In the genomic region with DNA sequence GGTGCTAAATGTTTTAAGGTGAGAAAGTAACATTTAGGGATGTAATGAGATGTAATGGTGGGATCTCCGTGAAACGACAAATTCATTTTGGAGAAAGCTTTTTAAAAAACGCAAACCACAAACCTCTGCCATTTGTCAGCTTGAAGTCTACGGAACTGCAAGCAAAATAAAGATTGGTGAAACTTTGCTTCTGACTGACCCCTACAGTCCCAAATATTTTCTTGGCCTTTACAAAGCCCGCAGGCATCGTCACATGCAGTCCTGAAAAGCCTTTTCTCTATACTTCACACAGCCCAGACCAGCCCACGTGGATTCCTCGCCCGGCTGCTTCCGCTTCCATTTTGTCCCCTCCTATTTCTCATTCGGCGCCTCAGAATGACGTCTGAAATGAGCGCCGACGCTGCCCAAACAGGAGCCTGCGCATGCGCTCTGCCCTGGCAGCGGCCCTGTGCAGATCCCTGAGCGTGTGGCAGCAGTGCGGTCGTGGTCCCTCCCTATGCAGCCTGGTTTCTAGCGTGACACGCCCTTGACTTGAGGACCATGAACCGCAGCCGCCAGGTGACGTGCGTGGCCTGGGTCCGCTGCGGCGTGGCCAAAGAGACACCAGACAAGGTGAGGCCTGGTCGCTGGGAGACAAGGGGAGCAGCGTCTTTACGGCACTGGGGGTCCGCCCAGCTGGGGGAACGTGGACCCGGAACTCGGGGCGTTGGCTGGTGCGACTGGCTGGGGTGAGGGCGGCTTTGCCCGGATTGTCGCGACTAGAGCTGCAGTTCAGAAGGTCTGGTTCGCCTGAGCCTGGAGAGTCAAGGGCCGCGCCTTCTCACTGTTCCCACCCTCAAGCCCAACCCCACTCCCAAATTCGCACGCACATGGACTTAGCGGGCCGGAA, we compare ENCODE assay signal across 8 cellular contexts. TPM values are rescaled to one million over a fixed set of nuclear protein-coding genes. Genes with fewer than 3 reads are reported as not detected.
DNase-seq lines count a peak whose midpoint lies in the region; ATAC-seq and TF ChIP-seq lines count a peak whose summit lies in the region.

Gene PWP1, plus strand, starts transcription at position 440 of the 889 bp plus-strand sequence. Its CDS starts 101 bp downstream, at position 541.

- peak within 1 kb of the TSS; percentile 98 for H3K27ac Mint-ChIP-seq in HFFc6
- H3K27ac Mint-ChIP-seq in activated naive CD4-positive, alpha-beta T cell treated with anti-CD3 and anti-CD28 coated beads for 36 hours: peak within 1 kb of the TSS; percentile 95

- H3K9me3 Mint-ChIP-seq in HFFc6: 0 out of 2 replicates have a peak, but pooled peaks cover 4% of the 10 kb centered on the region
- no peaks in the 10 kb centered on the region for H3K9me3 Mint-ChIP-seq in activated naive CD4-positive, alpha-beta T cell treated with anti-CD3 and anti-CD28 coated beads for 36 hours

- peaks cover 35% of the 10 kb centered on the region for H3K4me1 Mint-ChIP-seq in HFFc6 (ENCODE audit: low read depth)
- H3K4me1 Mint-ChIP-seq in activated naive CD4-positive, alpha-beta T cell treated with anti-CD3 and anti-CD28 coated beads for 36 hours (ENCODE audit: low read depth): peaks cover 20% of the 10 kb centered on the region

- CTCF ChIA-PET in activated naive CD4-positive, alpha-beta T cell treated with anti-CD3 and anti-CD28 coated beads for 36 hours (lab: Charles Lee): interaction anchor here (0.5 to 6.4 kb wide), 5 partner anchors 10 to 1219 kb away, joined by 3 to 39 read pairs (median 3); no protein-coding TSS in a partner anchor

- intact Hi-C loops in activated naive CD4-positive, alpha-beta T cell treated with anti-CD3 and anti-CD28 coated beads for 36 hours (cut with micrococcal nuclease): loop anchor here (1.0 to 5.0 kb wide), 7 partner anchors 76 to 932 kb away; partner anchors contain the start of genes CRY1, FICD, ISCU and PRDM4

- TF ChIP-seq CTCF in HFFc6 (IDR thresholded peaks at IDR 0.05) (no peak), NB4 (IDR thresholded peaks at IDR 0.05; ENCODE audit: low read depth, low read length) (no peak), gastroesophageal sphincter (IDR thresholded peaks at IDR 0.05) (no peak), neutrophil (IDR thresholded peaks at IDR 0.05) (no peak), subcutaneous adipose tissue (IDR thresholded peaks at IDR 0.05; ENCODE audit: low read depth) (no peak)

- H3K27me3 Mint-ChIP-seq in HFFc6 (ENCODE audit: insufficient read depth): peaks cover 14% of the 10 kb centered on the region
- H3K27me3 Mint-ChIP-seq in activated naive CD4-positive, alpha-beta T cell treated with anti-CD3 and anti-CD28 coated beads for 36 hours (ENCODE audit: low read depth): no peaks in the 10 kb centered on the region

- WGBS in gastroesophageal sphincter (ENCODE audit: low coverage in 1 of 2), 2 donors: 0 to 2% methylated on average over 9 of the region's 51 CpGs

- TF ChIP-seq POLR2A in NB4 (IDR thresholded peaks at IDR 0.05; ENCODE audit: extremely low read depth, insufficient read length) (peak; percentile 95), gastroesophageal sphincter (IDR thresholded peaks at IDR 0.05) (peak; percentile 59 to 71)

- no peak for TF ChIP-seq EP300 in gastroesophageal sphincter (IDR thresholded peaks at IDR 0.05)

- H3K36me3 Mint-ChIP-seq in HFFc6 (ENCODE audit: low read depth): peaks cover 29% of the 10 kb centered on the region
- peaks cover 26% of the 10 kb centered on the region for H3K36me3 Mint-ChIP-seq in activated naive CD4-positive, alpha-beta T cell treated with anti-CD3 and anti-CD28 coated beads for 36 hours (ENCODE audit: low read depth)

- H3K9me3 ChIP-seq in gastroesophageal sphincter (no peaks in the 10 kb centered on the region), neutrophil (no peaks in the 10 kb centered on the region)

- H3K4me1 ChIP-seq in gastroesophageal sphincter (peaks cover 0 to 25% (median 9%) of the 10 kb centered on the region in 3 donors), neutrophil (ENCODE audit: control insufficient read depth in 1 of 2, insufficient read depth in 1 of 2, low read depth in 1 of 2, low read length in 1 of 2) (peaks cover 16 to 17% of the 10 kb centered on the region in 2 experiments)

- H3K27me3 ChIP-seq in gastroesophageal sphincter (peaks cover 9% of the 10 kb centered on the region), neutrophil (no peaks in the 10 kb centered on the region)

- H3K27ac ChIP-seq in gastroesophageal sphincter (peak within 1 kb of the TSS; percentile 6 to 83 (median 80)), neutrophil (peak within 1 kb of the TSS; percentile 71)

- peak; percentile 95 for ATAC-seq in gastroesophageal sphincter

- DNase-seq in GM04504 (ENCODE audit: low read depth) (peak; percentile 91), HFFc6 (peak; percentile 92), NB4 (ENCODE audit: low read depth) (peak; percentile 99), SK-N-DZ (ENCODE audit: low spot score) (peak; percentile 96)
- peak; percentile 95 for DNase-seq in activated naive CD4-positive, alpha-beta T cell treated with anti-CD3 and anti-CD28 coated beads for 36 hours

- H3K4me3 ChIP-seq in NB4 (ENCODE audit: low read depth, low read length): peak within 1 kb of the TSS; percentile 86
- H3K4me3 ChIP-seq in gastroesophageal sphincter: peak within 1 kb of the TSS; percentile 83 to 86
- H3K4me3 ChIP-seq in neutrophil (ENCODE audit: low read depth in 1 of 2, low read length in 1 of 2): peak within 1 kb of the TSS; percentile 69 to 82

- H3K36me3 ChIP-seq in gastroesophageal sphincter: peaks cover 4 to 23% of the 10 kb centered on the region in 2 donors
- peaks cover 24% of the 10 kb centered on the region for H3K36me3 ChIP-seq in neutrophil

- peak within 1 kb of the TSS; percentile 93 for H3K4me3 Mint-ChIP-seq in HFFc6
- H3K4me3 Mint-ChIP-seq in activated naive CD4-positive, alpha-beta T cell treated with anti-CD3 and anti-CD28 coated beads for 36 hours: peak within 1 kb of the TSS; percentile 90

RNA-seq across cellular contexts. Expression of gene PWP1, which starts in this region (rescaled TPM):
- total RNA-seq in HFFc6 (2021; fragmentation: NEBNext Ultra II Directional; extraction: Animal tissue kit (Norgen Biotek cat#: 25700)): 10 to 100 TPM; 49.0 to 57.2 (median 55.3) TPM
- 95.4 and 98.1 TPM in 2 replicates for polyA plus RNA-seq in SK-N-DZ (2014; cell fraction: cytosol; rRNA removed)
- polyA plus RNA-seq in SK-N-DZ (2014; cell fraction: nucleus; rRNA removed): 61.1 and 81.2 TPM in 2 replicates
- 10 to 100 TPM; 35.0 to 37.1 TPM for total RNA-seq in activated naive CD4-positive, alpha-beta T cell treated with anti-CD3 and anti-CD28 coated beads for 36 hours
- total RNA-seq in gastroesophageal sphincter: 100 to 1,000 TPM in 1 of 4 donors, 10 to 100 TPM in 3; 48.6 to 117 (median 60.7) TPM
- 10 to 100 TPM; 60.7 to 70.8 (median 69.0) TPM for total RNA-seq in subcutaneous adipose tissue

Comparison
In these comparisons a context has a peak if more than half of its experiments do, and no peak if none do; other contexts are left out.
1. Peak in every context shown above with its lines: DNase-seq, ATAC-seq, H3K4me3 ChIP-seq and H3K27ac ChIP-seq.